In the genomic region with DNA sequence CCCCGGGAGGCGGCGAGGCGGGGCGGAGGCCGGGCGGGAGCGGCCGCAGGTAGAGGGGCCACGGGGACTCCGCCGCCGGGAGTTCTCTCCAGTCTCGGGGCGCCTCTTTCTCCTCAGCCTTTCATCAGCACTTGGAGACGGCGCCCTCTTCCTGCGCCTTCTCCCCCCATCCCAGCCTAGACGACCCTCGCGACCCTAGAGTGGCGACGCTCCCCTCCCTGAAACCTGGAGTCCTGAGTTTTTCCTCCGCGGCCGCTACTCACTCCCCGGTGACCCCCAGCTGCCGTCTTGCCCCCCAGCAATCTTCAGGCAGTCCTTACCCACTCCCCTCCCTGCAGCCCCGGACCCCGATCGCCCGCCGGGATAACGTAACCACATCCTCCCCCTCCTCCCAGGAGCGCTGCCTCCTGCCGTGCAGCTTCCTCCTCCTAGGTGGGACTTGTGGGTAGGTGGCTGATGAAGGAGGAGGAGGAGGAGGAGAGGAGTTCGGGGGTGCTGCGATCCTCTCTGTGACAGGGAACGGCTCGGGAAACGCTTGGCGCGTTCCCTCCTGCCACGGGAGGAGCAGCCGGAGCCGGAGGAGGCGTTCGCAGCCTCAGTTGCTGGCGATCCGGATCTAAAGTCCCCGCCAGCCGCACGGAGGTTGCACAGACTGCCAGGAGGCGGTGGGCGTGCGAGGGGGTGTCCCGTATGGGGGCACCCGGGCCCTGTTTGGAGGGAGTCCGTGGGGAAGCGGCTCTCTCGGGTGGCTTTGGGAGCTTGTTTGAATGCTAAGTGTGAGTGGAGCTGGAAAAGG, we compare ENCODE assay signal across 8 cellular contexts. TPM values are rescaled to one million over a fixed set of nuclear protein-coding genes. Genes with fewer than 3 reads are reported as not detected.
DNase-seq lines count a peak whose midpoint lies in the region; ATAC-seq and TF ChIP-seq lines count a peak whose summit lies in the region.

No MANE protein-coding gene starts in this region.

- no peaks in the 10 kb centered on the region for H3K9me3 ChIP-seq in MM.1S (replicated peaks; ENCODE audit: insufficient read depth, low read length)

- H3K9me3 Mint-ChIP-seq in natural killer cell treated with Interleukin-12 subunit alpha and Interleukin-12 subunit beta and Interleukin-15 and Interleukin-18, amount 100 ng/mL, for 72 hours, result peaks cover 3% of the 10 kb centered on the region

- H3K27ac ChIP-seq in MM.1S (ENCODE audit: low read length), result no peak overlapping the region

- H3K4me3 ChIP-seq in MM.1S (ENCODE audit: low read length) (peak overlapping the region; percentile 83), fibroblast of the aortic adventitia (ENCODE audit: low read depth, low read length) (peak overlapping the region; percentile 87)

- H3K27ac Mint-ChIP-seq in natural killer cell treated with Interleukin-12 subunit alpha and Interleukin-12 subunit beta and Interleukin-15 and Interleukin-18, amount 100 ng/mL, for 72 hours, result peak overlapping the region in 1 of 2 donors; percentile 45

- ATAC-seq in natural killer cell treated with Interleukin-12 subunit alpha and Interleukin-12 subunit beta and Interleukin-15 and Interleukin-18, amount 100 ng/mL, for 72 hours, result peak in 1 of 2 donors; percentile 24
- ATAC-seq in HG02840 (IDR thresholded peaks at IDR 0.05; ENCODE audit: low FRiP score, unreplicated experiment), result no peak

- H3K79me2 ChIP-seq in MM.1S (ENCODE audit: low read length), result peaks cover 7% of the 10 kb centered on the region; the same call in 1 of the 2 replicates

- no peaks in the 10 kb centered on the region for H3K27me3 ChIP-seq in MM.1S (replicated peaks; ENCODE audit: insufficient read depth, low read length)

- H3K9ac ChIP-seq in MM.1S (ENCODE audit: low read length), result peak overlapping the region; percentile 62; the same call in 1 of the 2 replicates

- peaks cover 0 to 6% of the 10 kb centered on the region in 2 donors for H3K27me3 Mint-ChIP-seq in natural killer cell treated with Interleukin-12 subunit alpha and Interleukin-12 subunit beta and Interleukin-15 and Interleukin-18, amount 100 ng/mL, for 72 hours

- peaks cover 9% of the 10 kb centered on the region for H3K36me3 Mint-ChIP-seq in natural killer cell treated with Interleukin-12 subunit alpha and Interleukin-12 subunit beta and Interleukin-15 and Interleukin-18, amount 100 ng/mL, for 72 hours

- H3F3A ChIP-seq in MM.1S (ENCODE audit: insufficient read depth, low read length), result peaks cover 21% of the 10 kb centered on the region

- H3K4me2 ChIP-seq in MM.1S (ENCODE audit: low read depth, low read length), result peak overlapping the region; percentile 97

- H4K20me1 ChIP-seq in MM.1S (ENCODE audit: insufficient read depth, low read length), result no peaks in the 10 kb centered on the region

- TF ChIP-seq CTCF in MM.1S (IDR thresholded peaks at IDR 0.05; ENCODE audit: low read length) (no peak), fibroblast of the aortic adventitia (IDR thresholded peaks at IDR 0.05; ENCODE audit: insufficient read depth, low read length) (no peak)

- H3K4me1 ChIP-seq in MM.1S (ENCODE audit: low read length), result 0 out of 2 replicates have a peak, but pooled peaks cover 8% of the 10 kb centered on the region

- DNase-seq in NCI-H82 (lab: John Stamatoyannopoulos, UW) (peak; percentile 74), NCI-H82 treated with DMSO at 0.1 percent for 48 hours (lab: John Stamatoyannopoulos, UW; ENCODE audit: unreplicated experiment) (no peak), MM.1S (no peak), fibroblast of the aortic adventitia (ENCODE audit: low read depth) (peak; percentile 29), cerebellar nuclear complex (lab: John Stamatoyannopoulos, UW) (no peak)
- DNase-seq in activated T-cell treated with anti-CD3 and anti-CD28 coated beads, Interleukin-2, amount 50 U/mL, for 48 hours, result peak; percentile 36 to 51
- no peak for DNase-seq in natural killer cell treated with Interleukin-12 subunit alpha and Interleukin-12 subunit beta and Interleukin-15 and Interleukin-18, amount 100 ng/mL, for 72 hours (ENCODE audit: low spot score)

- no peaks in the 10 kb centered on the region for H3K9me2 ChIP-seq in MM.1S (replicated peaks; ENCODE audit: insufficient read depth, low read length)

- peaks cover 9 to 12% of the 10 kb centered on the region in 2 donors for H3K4me1 Mint-ChIP-seq in natural killer cell treated with Interleukin-12 subunit alpha and Interleukin-12 subunit beta and Interleukin-15 and Interleukin-18, amount 100 ng/mL, for 72 hours (ENCODE audit: low read depth in 2 of 2)

- peak overlapping the region; percentile 88 for H2AFZ ChIP-seq in MM.1S (ENCODE audit: low read length)

- H3K36me3 ChIP-seq in MM.1S (replicated peaks; ENCODE audit: insufficient read depth, low read length), result no peaks in the 10 kb centered on the region

- H3K4me3 Mint-ChIP-seq in natural killer cell treated with Interleukin-12 subunit alpha and Interleukin-12 subunit beta and Interleukin-15 and Interleukin-18, amount 100 ng/mL, for 72 hours, result peak overlapping the region; percentile 85

RNA-seq across cellular contexts. Expression of gene PLEKHA5, which starts 0.9 kb away (rescaled TPM):
- total RNA-seq in fibroblast of the aortic adventitia (ENCODE audit: low replicate concordance), result 22.2 and 40.7 TPM in 2 replicates
- 1 to 10 TPM; 5.4 to 5.6 TPM for total RNA-seq in natural killer cell treated with Interleukin-12 subunit alpha and Interleukin-12 subunit beta and Interleukin-15 and Interleukin-18, amount 100 ng/mL, for 72 hours

Comparison
In these comparisons a context has a peak if more than half of its experiments do, and no peak if none do; other contexts are left out.
1. DNase-seq: peak in NCI-H82 (single experiment), activated T-cell treated with anti-CD3 and anti-CD28 coated beads, Interleukin-2, amount 50 U/mL, for 48 hours (2 of 2) and fibroblast of the aortic adventitia (single experiment); none in NCI-H82 treated with DMSO at 0.1 percent for 48 hours (single experiment), MM.1S (single experiment), natural killer cell treated with Interleukin-12 subunit alpha and Interleukin-12 subunit beta and Interleukin-15 and Interleukin-18, amount 100 ng/mL, for 72 hours (single experiment) and cerebellar nuclear complex (0 of 2).